9 cellular contexts compared by ENCODE assay signal in genomic region chr2:183125659-183126341, GRCh38. TPM values are rescaled to one million over a fixed set of nuclear protein-coding genes. Genes with fewer than 3 reads are reported as not detected.
DNase-seq lines count a peak whose midpoint lies in the region; ATAC-seq and TF ChIP-seq lines count a peak whose summit lies in the region.
"Had no signal": no experiment of that assay in that cellular context is flagged by ENCODE, and none has a peak within 500 bp of the region (broad histone marks: within the 10 kb centered on the region; RNA-seq: fewer than 3 reads in every experiment).

No MANE protein-coding gene starts in this region.

- peak overlapping the region; percentile 96 for H3K27ac Mint-ChIP-seq in MCF 10A (ENCODE audit: low read depth, unreplicated experiment)

- no peak for TF ChIP-seq EP300 in suprapubic skin (IDR thresholded peaks at IDR 0.05)

- ATAC-seq in RWPE2 (ENCODE audit: low read depth): no peak
- ATAC-seq in left lung: no peak
- ATAC-seq in GM21526 (IDR thresholded peaks at IDR 0.05; ENCODE audit: low FRiP score, unreplicated experiment): no peak
- ATAC-seq: gastroesophageal sphincter had no signal

- H3K4me3 Mint-ChIP-seq in MCF 10A (ENCODE audit: unreplicated experiment): peak overlapping the region; percentile 84

- CTCF ChIA-PET in MCF 10A (lab: Yijun Ruan, JAX): interaction anchor here (0.7 kb wide), 2 partner anchors 48 to 59 kb away, joined by 3 read pairs; no protein-coding TSS in a partner anchor

- POLR2A ChIA-PET in MCF 10A (lab: Yijun Ruan, JAX): interaction anchor here (0.7 to 5.3 kb wide), 10 partner anchors 32 to 1307 kb away, joined by 3 to 112 read pairs (median 6); partner anchors contain the start of genes DUSP19 and NCKAP1

- H3K27me3 Mint-ChIP-seq in MCF 10A (ENCODE audit: insufficient read depth, unreplicated experiment): no peaks in the 10 kb centered on the region

- H3K36me3 ChIP-seq in breast epithelium (no peaks in the 10 kb centered on the region), RWPE2 (ENCODE audit: low read depth) (peaks cover 32% of the 10 kb centered on the region), suprapubic skin (no peaks in the 10 kb centered on the region), left lung (peaks cover 0 to 6% of the 10 kb centered on the region in 2 donors)

- DNase-seq in MCF 10A (ENCODE audit: unreplicated experiment): no peak
- DNase-seq in breast epithelium (ENCODE audit: low spot score in 2 of 2): no peak
- no peak for DNase-seq in RWPE2 (ENCODE audit: low spot score)
- DNase-seq in fibroblast of the aortic adventitia (ENCODE audit: low read depth): no peak
- DNase-seq in suprapubic skin (ENCODE audit: low spot score in 2 of 2): no peak
- no peak for DNase-seq in cortex of kidney (lab: John Stamatoyannopoulos, UW)
- DNase-seq in left lung: no peak

- BruUV-seq in MCF 10A (replicated peaks; lab: Mats Ljungman, UMichigan): no TSS peak

- H3K27ac ChIP-seq in breast epithelium (no peak overlapping the region), RWPE2 (ENCODE audit: poor library complexity, severe bottlenecking) (no peak overlapping the region), suprapubic skin (no peak overlapping the region), left lung (no peak overlapping the region)

- 77% methylated on average over 11 of the region's 11 CpGs for WGBS in suprapubic skin

- TF ChIP-seq CTCF in MCF 10A (IDR thresholded peaks at IDR 0.05; ENCODE audit: unreplicated experiment) (no peak), breast epithelium (IDR thresholded peaks at IDR 0.05) (no peak), RWPE2 (IDR thresholded peaks at IDR 0.05; ENCODE audit: poor library complexity, severe bottlenecking) (no peak), fibroblast of the aortic adventitia (IDR thresholded peaks at IDR 0.05; ENCODE audit: insufficient read depth, low read length) (no peak), suprapubic skin (IDR thresholded peaks at IDR 0.05) (no peak), left lung (IDR thresholded peaks at IDR 0.05) (no peak)

- H3K36me3 Mint-ChIP-seq in MCF 10A (ENCODE audit: insufficient read depth, unreplicated experiment): peaks cover 12% of the 10 kb centered on the region

- H3K4me1 ChIP-seq in breast epithelium (no peaks in the 10 kb centered on the region), RWPE2 (ENCODE audit: insufficient read depth, poor library complexity, severe bottlenecking) (peaks cover 16% of the 10 kb centered on the region), suprapubic skin (peaks cover 26% of the 10 kb centered on the region), left lung (peaks cover 0 to 16% of the 10 kb centered on the region in 2 donors)

- TF ChIP-seq POLR2A in breast epithelium (IDR thresholded peaks at IDR 0.05): no peak
- no peak for TF ChIP-seq POLR2A in suprapubic skin (IDR thresholded peaks at IDR 0.05)

- no peaks in the 10 kb centered on the region for H3K27me3 ChIP-seq in breast epithelium
- H3K27me3 ChIP-seq in RWPE2 (ENCODE audit: insufficient read depth, poor library complexity, severe bottlenecking): no peaks in the 10 kb centered on the region
- no peaks in the 10 kb centered on the region for H3K27me3 ChIP-seq in suprapubic skin
- H3K27me3 ChIP-seq in left lung: no peaks in the 10 kb centered on the region
- H3K27me3 ChIP-seq: gastroesophageal sphincter had no signal

- peaks cover 9% of the 10 kb centered on the region for H3K4me1 Mint-ChIP-seq in MCF 10A (ENCODE audit: insufficient read depth, unreplicated experiment)

- H3K4me3 ChIP-seq in breast epithelium: peak overlapping the region in 1 of 3 donors; percentile 94
- H3K4me3 ChIP-seq in RWPE2 (ENCODE audit: severe bottlenecking): peak overlapping the region; percentile 75
- H3K4me3 ChIP-seq in fibroblast of the aortic adventitia (ENCODE audit: low read depth, low read length): peak overlapping the region; percentile 29
- peak overlapping the region; percentile 84 for H3K4me3 ChIP-seq in suprapubic skin
- H3K4me3 ChIP-seq in left lung: peak overlapping the region in 1 of 2 donors; percentile 66

- intact Hi-C loops in MCF 10A (cut with micrococcal nuclease): no loop called here
- intact Hi-C loops in breast epithelium (cut with DNase I; ENCODE audit: low total_unique reads): no loop called here
- intact Hi-C loops in left lung (cut with DNase I): no loop called here

- H3K9me3 ChIP-seq in breast epithelium (no peaks in the 10 kb centered on the region), RWPE2 (ENCODE audit: severe bottlenecking) (no peaks in the 10 kb centered on the region), suprapubic skin (no peaks in the 10 kb centered on the region), left lung (no peaks in the 10 kb centered on the region)
- H3K9me3 ChIP-seq: gastroesophageal sphincter had no signal

- H3K9me3 Mint-ChIP-seq in MCF 10A (ENCODE audit: unreplicated experiment): no peaks in the 10 kb centered on the region

RNA-seq across cellular contexts. Expression of gene NUP35, which starts 1.6 kb away (rescaled TPM):
- total RNA-seq in MCF 10A (2022) (19.2 and 21.4 TPM in 2 replicates), breast epithelium (10 to 100 TPM; 11.5 to 32.8 (median 29.5) TPM), fibroblast of the aortic adventitia (ENCODE audit: low replicate concordance) (4.4 and 22.3 TPM in 2 replicates), suprapubic skin (10 to 100 TPM; 15.1 to 27.7 (median 22.7) TPM), left lung (10 to 100 TPM; 13.3 to 15.5 TPM)

RNA-seq across cellular contexts. Expression of gene DUSP19, which starts 47.3 kb away (rescaled TPM):
- 0.84 and 1.0 TPM in 2 replicates for total RNA-seq in MCF 10A (2022)
- total RNA-seq in breast epithelium: 1 to 10 TPM; 1.6 to 3.7 (median 1.9) TPM
- 1.6 and 4.8 TPM in 2 replicates for total RNA-seq in fibroblast of the aortic adventitia (ENCODE audit: low replicate concordance)
- total RNA-seq in suprapubic skin: 1 to 10 TPM; 1.3 to 3.8 (median 2.0) TPM
- total RNA-seq in left lung: 1 to 10 TPM; 4.2 to 5.9 TPM
